In genomic region chr2:223922308-223922707, GRCh38 we compare ENCODE assay signal across 1 cellular context.
TF ChIP-seq lines count a peak whose summit lies in the region.

No MANE protein-coding gene starts in this region.

TF ChIP-seq in HepG2, 621 proteins besides CTCF, POLR2A, EP300 and RAD21:
- TF ChIP-seq ZNF782 (CRISPR knock-in tag; IDR thresholded peaks at IDR 0.05; ENCODE audit: borderline replicate concordance) (no peak), BORCS8-MEF2B (CRISPR knock-in tag; IDR thresholded peaks at IDR 0.05) (no peak), BCL3 (CRISPR knock-in tag; IDR thresholded peaks at IDR 0.05) (no peak), MAFK (conservative IDR thresholded peaks at IDR 0.05 in 1 of 2, IDR thresholded peaks at IDR 0.05 in 1 of 2; ENCODE audit: low read length in 2 of 2) (peak; percentile 36 to 53; a peak in 3 of 4 replicates), ERF (CRISPR knock-in tag; IDR thresholded peaks at IDR 0.05) (no peak), ZKSCAN5 (CRISPR knock-in tag; IDR thresholded peaks at IDR 0.05) (no peak), ZMAT3 (CRISPR knock-in tag; conservative IDR thresholded peaks at IDR 0.05) (no peak), PAF1 (CRISPR knock-in tag; IDR thresholded peaks at IDR 0.05) (no peak), ZNF713 (CRISPR knock-in tag; IDR thresholded peaks at IDR 0.05) (no peak), ZNF776 (CRISPR knock-in tag; IDR thresholded peaks at IDR 0.05) (no peak), ZNF576 (CRISPR knock-in tag; IDR thresholded peaks at IDR 0.05) (no peak), NCOA1 (CRISPR knock-in tag; IDR thresholded peaks at IDR 0.05) (no peak), MAFF (IDR thresholded peaks at IDR 0.05; ENCODE audit: low read depth, low read length) (0 out of 2 replicates have a peak, but pooled peaks have one; percentile 28), HNRNPK (IDR thresholded peaks at IDR 0.05; ENCODE audit: low read depth, low read length, poor library complexity, severe bottlenecking) (no peak), ZNF737 (CRISPR knock-in tag; IDR thresholded peaks at IDR 0.05; ENCODE audit: borderline replicate concordance) (no peak), ZNF891 (CRISPR knock-in tag; IDR thresholded peaks at IDR 0.05) (no peak), CHCHD3 (CRISPR knock-in tag; IDR thresholded peaks at IDR 0.05) (no peak), YY1 (IDR thresholded peaks at IDR 0.05; ENCODE audit: insufficient read depth, insufficient replicate concordance, low read depth, low read length) (no peak), PPARG (CRISPR knock-in tag; conservative IDR thresholded peaks at IDR 0.05) (no peak), ZBTB44 (CRISPR knock-in tag; IDR thresholded peaks at IDR 0.05) (no peak), KDM5A (IDR thresholded peaks at IDR 0.05; ENCODE audit: borderline replicate concordance, low read length) (no peak), PAXIP1 (CRISPR knock-in tag; conservative IDR thresholded peaks at IDR 0.05) (peak; percentile 22; the same call in 1 of the 2 replicates), ZFP91 (CRISPR knock-in tag; IDR thresholded peaks at IDR 0.05; ENCODE audit: borderline replicate concordance) (no peak), ZFAT (CRISPR knock-in tag; conservative IDR thresholded peaks at IDR 0.05) (no peak), ZFP41 (CRISPR knock-in tag; IDR thresholded peaks at IDR 0.05; ENCODE audit: borderline replicate concordance) (no peak), NFE2L2 (IDR thresholded peaks at IDR 0.05; ENCODE audit: low read length) (no peak), GATAD2A (CRISPR knock-in tag; IDR thresholded peaks at IDR 0.05) (no peak)
